1 cellular context compared by ENCODE assay signal in genomic region chr12:122860052-122860853, GRCh38.
TF ChIP-seq lines count a peak whose summit lies in the region.

No MANE protein-coding gene starts in this region.

TF ChIP-seq in HCT116, 20 proteins besides CTCF, POLR2A, EP300 and RAD21 (continued from another document):
- TF ChIP-seq REST (IDR thresholded peaks at IDR 0.05; ENCODE audit: low read depth) (no peak), SRF (IDR thresholded peaks at IDR 0.05; ENCODE audit: low read depth) (no peak), CBX3 (IDR thresholded peaks at IDR 0.05; ENCODE audit: low read depth) (no peak), ZFX (IDR thresholded peaks at IDR 0.05) (0 out of 2 replicates have a peak, but pooled peaks have one; percentile 23)
